In genomic region chr1:3387401-3387800, GRCh38 we compare ENCODE assay signal across 23 cellular contexts.
A peak's percentile ranks its signal among the peaks of the same experiment; 100 is the strongest.
DNase-seq lines count a peak whose midpoint lies in the region; ATAC-seq, FAIRE-seq and TF ChIP-seq lines count a peak whose summit lies in the region.
"Had no signal": no experiment of that assay in that cellular context is flagged by ENCODE, and none has a peak within 500 bp of the region (broad histone marks: within the 10 kb centered on the region; RNA-seq: fewer than 3 reads in every experiment).

No MANE protein-coding gene starts in this region.

- ATAC-seq in HG03097 (IDR thresholded peaks at IDR 0.05; ENCODE audit: low FRiP score, unreplicated experiment) (no peak), GM19324 (IDR thresholded peaks at IDR 0.05; ENCODE audit: low FRiP score, unreplicated experiment) (no peak)
- ATAC-seq: A549; CD8-positive, alpha-beta T cell; GM23338 had no signal

- 78% methylated on average over 17 of the region's 17 CpGs; no CpG with 5 or more reads in 1 of the 2 experiments for WGBS in H1 (ENCODE audit: extremely low coverage in 1 of 2, insufficient coverage in 1 of 2, insufficient read length in 1 of 2, insufficient replicate concordance in 2 of 2, low coverage in 1 of 2, low lambda C conversion rate in 2 of 2, missing lambda C conversion rate in 1 of 2), 2 experiments

- H3K4me1 Mint-ChIP-seq in activated CD4-positive, alpha-beta memory T cell treated with anti-CD3 and anti-CD28 coated beads for 36 hours (ENCODE audit: low read depth): no peaks in the 10 kb centered on the region
- H3K4me1 Mint-ChIP-seq: CD4-positive, CD25-positive, alpha-beta regulatory T cell had no signal

- peaks cover 11 to 57% (median 40%) of the 10 kb centered on the region in 10 experiments; a peak in 19 of 20 replicates for H3K4me1 ChIP-seq in BLaER1 treated with 17β-estradiol and CSF1 and Interleukin-3, amounts not matched to agents 10 nM and 100 nM
- H3K4me1 ChIP-seq in ascending aorta: peaks cover 13 to 33% of the 10 kb centered on the region in 2 donors
- H3K4me1 ChIP-seq in H1 (replicated peaks in 1 of 4; ENCODE audit: control insufficient read depth in 3 of 4, insufficient read depth in 4 of 4, low read length in 3 of 4): peaks cover 0 to 6% (median 0%) of the 10 kb centered on the region in 4 experiments; a peak in 2 of 7 replicates
- peaks cover 0 to 65% (median 34%) of the 10 kb centered on the region in 4 donors for H3K4me1 ChIP-seq in tibial artery
- H3K4me1 ChIP-seq: A549, BE2C, Caco-2 had no signal

- no peaks in the 10 kb centered on the region for H3K9me3 ChIP-seq in BLaER1 treated with 17β-estradiol and CSF1 and Interleukin-3, amounts not matched to agents 10 nM and 100 nM (replicated peaks in 1 of 11)
- no peaks in the 10 kb centered on the region for H3K9me3 ChIP-seq in ascending aorta
- no peaks in the 10 kb centered on the region for H3K9me3 ChIP-seq in H1 (ENCODE audit: insufficient read depth in 2 of 2, low read depth in 1 of 2, low read length in 1 of 2)
- H3K9me3 ChIP-seq in tibial artery: no peaks in the 10 kb centered on the region
- H3K9me3 ChIP-seq: A549, BE2C, Caco-2 had no signal

- no peak overlapping the region for H3K18ac ChIP-seq in H1 (ENCODE audit: extremely low read depth, low read length)

- no peak overlapping the region for H2BK12ac ChIP-seq in H1 (ENCODE audit: low read depth, low read length)

- H3K36me3 Mint-ChIP-seq in activated CD4-positive, alpha-beta memory T cell treated with anti-CD3 and anti-CD28 coated beads for 36 hours: no peaks in the 10 kb centered on the region
- H3K36me3 Mint-ChIP-seq: CD4-positive, CD25-positive, alpha-beta regulatory T cell; CD8-positive, alpha-beta T cell had no signal

- FAIRE-seq in H1 (lab: Jason Lieb, UNC): no peak
- FAIRE-seq: A549, G401.6, GM12892, H54 had no signal

- H3K79me1 ChIP-seq in H1 (ENCODE audit: low read depth, low read length): no peaks in the 10 kb centered on the region

- no peak overlapping the region for H3K23ac ChIP-seq in H1 (ENCODE audit: insufficient read length)

- intact Hi-C loops in ascending aorta (cut with DNase I): no loop called here
- intact Hi-C loops in activated CD4-positive, alpha-beta memory T cell treated with anti-CD3 and anti-CD28 coated beads for 36 hours (cut with micrococcal nuclease): no loop called here
- intact Hi-C loops in tibial artery (cut with DNase I; ENCODE audit: low total_unique reads): no loop called here

- no peak overlapping the region; the same call in 1 of the 2 replicates for H4K8ac ChIP-seq in H1 (ENCODE audit: extremely low read depth, insufficient read depth, low read length)

- H3K9ac ChIP-seq in BLaER1 treated with 17β-estradiol and CSF1 and Interleukin-3, amounts not matched to agents 10 nM and 100 nM: no peak overlapping the region
- no peak overlapping the region for H3K9ac ChIP-seq in H1 (replicated peaks in 1 of 4; ENCODE audit: extremely low read depth in 1 of 4, low read depth in 3 of 4, low read length in 3 of 4)

- H4K91ac ChIP-seq in H1 (replicated peaks; ENCODE audit: insufficient read length, low read length): no peak overlapping the region

- no peak overlapping the region for H2BK20ac ChIP-seq in H1 (ENCODE audit: low read length)

- H2BK5ac ChIP-seq in H1 (ENCODE audit: low read depth, low read length): no peak overlapping the region

- no peak overlapping the region for H3K4me3 Mint-ChIP-seq in activated CD4-positive, alpha-beta memory T cell treated with anti-CD3 and anti-CD28 coated beads for 36 hours
- H3K4me3 Mint-ChIP-seq: CD4-positive, CD25-positive, alpha-beta regulatory T cell; CD8-positive, alpha-beta T cell; GM23338 had no signal

- H3K79me2 ChIP-seq in H1 (ENCODE audit: control insufficient read depth in 1 of 2, insufficient read depth in 2 of 2, low read length in 2 of 2): no peaks in the 10 kb centered on the region

- H3K36me3 ChIP-seq in BLaER1 treated with 17β-estradiol and CSF1 and Interleukin-3, amounts not matched to agents 10 nM and 100 nM: no peaks in the 10 kb centered on the region
- H3K36me3 ChIP-seq in ascending aorta (peaks cover 2 to 6% of the 10 kb centered on the region in 2 donors), H1 (ENCODE audit: control insufficient read depth in 2 of 4, insufficient read depth in 4 of 4, low read length in 3 of 4) (no peaks in the 10 kb centered on the region), tibial artery (peaks cover 0 to 10% (median 0%) of the 10 kb centered on the region in 3 donors)
- H3K36me3 ChIP-seq: BE2C had no signal

- no peak overlapping the region for H3K14ac ChIP-seq in H1 (ENCODE audit: insufficient read length)

- no peak overlapping the region for H3K27ac ChIP-seq in BLaER1 treated with 17β-estradiol and CSF1 and Interleukin-3, amounts not matched to agents 10 nM and 100 nM
- H3K27ac ChIP-seq in ascending aorta (peak overlapping the region; percentile 3 to 63), H1 (ENCODE audit: low read depth, low read length) (no peak overlapping the region), tibial artery (no peak overlapping the region)
- H3K27ac ChIP-seq: A549, C4-2B had no signal

- TF ChIP-seq POLR2A in H1 (IDR thresholded peaks at IDR 0.05; ENCODE audit: control extremely low read depth in 1 of 2, low read depth in 2 of 2, low read length in 2 of 2): no peak

- peaks cover 85 to 100% (median 97%) of the 10 kb centered on the region in 11 experiments for H3K27me3 ChIP-seq in BLaER1 treated with 17β-estradiol and CSF1 and Interleukin-3, amounts not matched to agents 10 nM and 100 nM
- H3K27me3 ChIP-seq in ascending aorta (no peaks in the 10 kb centered on the region), H1 (replicated peaks in 1 of 4; ENCODE audit: control insufficient read depth in 3 of 4, extremely low read depth in 1 of 4, insufficient read depth in 3 of 4, low read length in 3 of 4) (peaks cover 2 to 40% (median 15%) of the 10 kb centered on the region in 4 experiments), tibial artery (no peaks in the 10 kb centered on the region)

- no peak overlapping the region for H2BK120ac ChIP-seq in H1 (replicated peaks; ENCODE audit: low read depth, low read length)

- no peak overlapping the region for H2AK5ac ChIP-seq in H1 (ENCODE audit: low read depth, low read length)

- H4K5ac ChIP-seq in H1 (ENCODE audit: insufficient read length, low read depth, low read length): no peak overlapping the region

- no peak overlapping the region for H3K27ac Mint-ChIP-seq in activated CD4-positive, alpha-beta memory T cell treated with anti-CD3 and anti-CD28 coated beads for 36 hours
- H3K27ac Mint-ChIP-seq: CD4-positive, CD25-positive, alpha-beta regulatory T cell; CD8-positive, alpha-beta T cell; GM23338 had no signal

- no peak overlapping the region for H3K56ac ChIP-seq in H1 (replicated peaks; ENCODE audit: insufficient read length, low read depth, low read length)

- TF ChIP-seq CTCF in ascending aorta (IDR thresholded peaks at IDR 0.05) (no peak), H1 (IDR thresholded peaks at IDR 0.05; ENCODE audit: control extremely low read depth in 1 of 3, insufficient read depth in 1 of 3, low read depth in 1 of 3, low read length in 3 of 3) (no peak), tibial artery (IDR thresholded peaks at IDR 0.05) (no peak)

- no peak overlapping the region for H2AFZ ChIP-seq in H1 (ENCODE audit: low read length)

- H3K4me2 ChIP-seq in BLaER1 treated with 17β-estradiol and CSF1 and Interleukin-3, amounts not matched to agents 10 nM and 100 nM: peak overlapping the region in 7 of 11 experiments; percentile 13 to 57 (median 40); a peak in 12 of 22 replicates
- H3K4me2 ChIP-seq in H1 (ENCODE audit: insufficient read depth in 1 of 2, low read depth in 2 of 2, low read length in 2 of 2): no peak overlapping the region
- H3K4me2 ChIP-seq: A549, GM23338 had no signal

- no peaks in the 10 kb centered on the region for H3K23me2 ChIP-seq in H1 (ENCODE audit: low read depth, low read length)

- peaks cover 0 to 84% (median 69%) of the 10 kb centered on the region in 11 experiments; a peak in 17 of 22 replicates for H4K20me1 ChIP-seq in BLaER1 treated with 17β-estradiol and CSF1 and Interleukin-3, amounts not matched to agents 10 nM and 100 nM
- H4K20me1 ChIP-seq in H1 (replicated peaks in 1 of 2; ENCODE audit: control insufficient read depth in 1 of 2, insufficient read depth in 2 of 2, low read length in 2 of 2): no peaks in the 10 kb centered on the region

- H3K9me3 Mint-ChIP-seq in activated CD4-positive, alpha-beta memory T cell treated with anti-CD3 and anti-CD28 coated beads for 36 hours: no peaks in the 10 kb centered on the region
- H3K9me3 Mint-ChIP-seq: CD4-positive, CD25-positive, alpha-beta regulatory T cell; CD8-positive, alpha-beta T cell; GM23338 had no signal

- POLR2A ChIA-PET in H1 (lab: Charles Lee; ENCODE audit: partially characterized antibody): interaction anchor here (0.7 kb wide), 1 partner anchor 265 kb away, joined by 3 read pairs; the partner anchor contains the start of gene TP73
- POLR2A ChIA-PET in activated CD4-positive, alpha-beta memory T cell treated with anti-CD3 and anti-CD28 coated beads for 36 hours (lab: Charles Lee): no interaction called here

- TF ChIP-seq RAD21 in H1 (IDR thresholded peaks at IDR 0.05 in 1 of 2, conservative IDR thresholded peaks at IDR 0.05 in 1 of 2; ENCODE audit: low read depth in 2 of 2, low read length in 2 of 2): no peak

- H2BK15ac ChIP-seq in H1 (ENCODE audit: low read length): no peak overlapping the region

- CTCF ChIA-PET in H1 (lab: Charles Lee; ENCODE audit: partially characterized antibody): interaction anchor here (0.7 to 2.5 kb wide), 4 partner anchors 9 to 20 kb away, joined by 3 to 7 read pairs (median 4); no protein-coding TSS in a partner anchor
- CTCF ChIA-PET in activated CD4-positive, alpha-beta memory T cell treated with anti-CD3 and anti-CD28 coated beads for 36 hours (lab: Charles Lee): no interaction called here

- DNase-seq in ascending aorta (ENCODE audit: low spot score in 2 of 2): no peak
- DNase-seq in H1 (ENCODE audit: low read depth in 1 of 2, low spot score in 2 of 2): no peak
- no peak for DNase-seq in activated CD4-positive, alpha-beta memory T cell treated with anti-CD3 and anti-CD28 coated beads for 36 hours
- DNase-seq in tibial artery: no peak
- DNase-seq: 8988T; ACHN; AML-193; BE2C; Caco-2; CD4-positive, CD25-positive, alpha-beta regulatory T cell; CD8-positive, alpha-beta T cell; DMS153; DND-41; HCEC 1CT had no signal

- H3K27me3 Mint-ChIP-seq in activated CD4-positive, alpha-beta memory T cell treated with anti-CD3 and anti-CD28 coated beads for 36 hours: peaks cover 12% of the 10 kb centered on the region

- no peak for TF ChIP-seq EP300 in H1 (IDR thresholded peaks at IDR 0.05; ENCODE audit: borderline replicate concordance in 1 of 2, low read depth in 2 of 2, low read length in 2 of 2)

- H3K4ac ChIP-seq in H1 (replicated peaks; ENCODE audit: insufficient read length, low read depth, low read length): no peak overlapping the region

- H3K4me3 ChIP-seq in BLaER1 treated with 17β-estradiol and CSF1 and Interleukin-3, amounts not matched to agents 10 nM and 100 nM: no peak overlapping the region
- H3K4me3 ChIP-seq in ascending aorta (no peak overlapping the region), H1 (ENCODE audit: extremely low read depth in 1 of 4, insufficient read depth in 2 of 4, low read depth in 3 of 4, low read length in 4 of 4) (no peak overlapping the region), tibial artery (no peak overlapping the region)
- H3K4me3 ChIP-seq: A549, GM23338 had no signal

TF ChIP-seq in H1, 55 proteins besides CTCF, POLR2A, EP300 and RAD21 (continues in another document):
- no peak for TF ChIP-seq SIN3A (conservative IDR thresholded peaks at IDR 0.05 in 1 of 2, IDR thresholded peaks at IDR 0.05 in 1 of 2; ENCODE audit: low read depth in 1 of 2, low read length in 2 of 2)

Comparison
In these comparisons a context has a peak if more than half of its experiments do, and no peak if none do; other contexts are left out.
1. H3K27ac ChIP-seq: peak in ascending aorta (2 of 2); none in BLaER1 treated with 17β-estradiol and CSF1 and Interleukin-3, amounts not matched to agents 10 nM and 100 nM (0 of 11), H1 (single experiment) and tibial artery (0 of 2).
2. H3K4me2 ChIP-seq: peak in BLaER1 treated with 17β-estradiol and CSF1 and Interleukin-3, amounts not matched to agents 10 nM and 100 nM (7 of 11); none in H1 (0 of 2).